Comparison of ENCODE assay signal across 23 cellular contexts in genomic region chr1:62054188-62054587, GRCh38.
DNase-seq lines count a peak whose midpoint lies in the region; ATAC-seq and TF ChIP-seq lines count a peak whose summit lies in the region.
"Had no signal": no experiment of that assay in that cellular context is flagged by ENCODE, and none has a peak within 500 bp of the region (broad histone marks: within the 10 kb centered on the region; RNA-seq: fewer than 3 reads in every experiment).

No MANE protein-coding gene starts in this region.

- H3K27ac Mint-ChIP-seq in naive thymus-derived CD8-positive, alpha-beta T cell = no peak overlapping the region
- no peak overlapping the region for H3K27ac Mint-ChIP-seq in activated CD4-positive, alpha-beta T cell treated with anti-CD3 and anti-CD28 coated beads for 36 hours
- H3K27ac Mint-ChIP-seq: CD14-positive monocyte; CD4-positive, alpha-beta T cell; CD8-positive, alpha-beta memory T cell had no signal

- peaks cover 5 to 51% (median 41%) of the 10 kb centered on the region in 3 donors for H3K36me3 Mint-ChIP-seq in naive thymus-derived CD8-positive, alpha-beta T cell
- H3K36me3 Mint-ChIP-seq in activated CD4-positive, alpha-beta T cell treated with anti-CD3 and anti-CD28 coated beads for 36 hours (ENCODE audit: low read depth) = peaks cover 5% of the 10 kb centered on the region
- H3K36me3 Mint-ChIP-seq: CD14-positive monocyte had no signal

- TF ChIP-seq CTCF in left ventricle myocardium inferior (IDR thresholded peaks at IDR 0.05; ENCODE audit: borderline replicate concordance) (no peak), psoas muscle (IDR thresholded peaks at IDR 0.05) (no peak)

- WGBS in psoas muscle, 3 donors = 13 to 39% (median 28%) methylated on average over 1 of the region's 1 CpG

- H3K27ac ChIP-seq in left ventricle myocardium inferior (replicated peaks) (peak overlapping the region; percentile 67), psoas muscle (peak overlapping the region; percentile 63), skeletal muscle tissue (ENCODE audit: low read depth, low read length) (peak overlapping the region; percentile 29)
- H3K27ac ChIP-seq: 22Rv1; BLaER1 treated with 17β-estradiol and CSF1 and Interleukin-3, amounts not matched to agents 10 nM and 100 nM; GM23248 had no signal

- H3K4me3 ChIP-seq in left ventricle myocardium inferior = no peak overlapping the region
- H3K4me3 ChIP-seq in psoas muscle = no peak overlapping the region
- no peak overlapping the region for H3K4me3 ChIP-seq in skeletal muscle tissue (ENCODE audit: low read length in 3 of 3)
- H3K4me3 ChIP-seq: BLaER1 treated with 17β-estradiol and CSF1 and Interleukin-3, amounts not matched to agents 10 nM and 100 nM; GM23248 had no signal

- H3K4me3 Mint-ChIP-seq in naive thymus-derived CD8-positive, alpha-beta T cell = no peak overlapping the region
- H3K4me3 Mint-ChIP-seq in activated CD4-positive, alpha-beta T cell treated with anti-CD3 and anti-CD28 coated beads for 36 hours = no peak overlapping the region
- H3K4me3 Mint-ChIP-seq: CD14-positive monocyte; CD4-positive, alpha-beta T cell; CD8-positive, alpha-beta memory T cell had no signal

- H3K9me3 ChIP-seq in left ventricle myocardium inferior (replicated peaks) (no peaks in the 10 kb centered on the region), psoas muscle (no peaks in the 10 kb centered on the region), skeletal muscle tissue (ENCODE audit: control insufficient read depth in 3 of 3, low read length in 3 of 3) (no peaks in the 10 kb centered on the region)
- H3K9me3 ChIP-seq: BE2C; BLaER1 treated with 17β-estradiol and CSF1 and Interleukin-3, amounts not matched to agents 10 nM and 100 nM had no signal

- CTCF ChIA-PET in activated CD4-positive, alpha-beta T cell treated with anti-CD3 and anti-CD28 coated beads for 36 hours (lab: Charles Lee) = interaction anchor here (1.1 kb wide), 1 partner anchor 21 kb away, joined by 3 read pairs; no protein-coding TSS in a partner anchor

- H3K9ac ChIP-seq in skeletal muscle tissue (ENCODE audit: low read depth in 1 of 3, low read length in 3 of 3) = no peak overlapping the region
- H3K9ac ChIP-seq: BLaER1 treated with 17β-estradiol and CSF1 and Interleukin-3, amounts not matched to agents 10 nM and 100 nM; GM23248 had no signal

- peaks cover 0 to 5% (median under 1%) of the 10 kb centered on the region in 4 donors for H3K4me1 Mint-ChIP-seq in naive thymus-derived CD8-positive, alpha-beta T cell
- H3K4me1 Mint-ChIP-seq in activated CD4-positive, alpha-beta T cell treated with anti-CD3 and anti-CD28 coated beads for 36 hours = no peaks in the 10 kb centered on the region
- H3K4me1 Mint-ChIP-seq: CD14-positive monocyte; CD8-positive, alpha-beta memory T cell had no signal

- intact Hi-C loops in Right ventricle myocardium inferior (cut with DNase I) (no loop called here), cardiac septum (cut with DNase I) (no loop called here), left ventricle myocardium inferior (cut with micrococcal nuclease) (no loop called here), psoas muscle (cut with DNase I) (no loop called here)
- intact Hi-C loops in activated CD4-positive, alpha-beta T cell treated with anti-CD3 and anti-CD28 coated beads for 36 hours (cut with DNase I, micrococcal nuclease) = no loop called here

- no peaks in the 10 kb centered on the region for H3K9me3 Mint-ChIP-seq in naive thymus-derived CD8-positive, alpha-beta T cell
- H3K9me3 Mint-ChIP-seq in activated CD4-positive, alpha-beta T cell treated with anti-CD3 and anti-CD28 coated beads for 36 hours (ENCODE audit: low read depth) = no peaks in the 10 kb centered on the region
- H3K9me3 Mint-ChIP-seq: CD4-positive, alpha-beta T cell; CD8-positive, alpha-beta memory T cell had no signal

- H3K36me3 ChIP-seq in left ventricle myocardium inferior = peaks cover 2% of the 10 kb centered on the region
- peaks cover 0 to 6% of the 10 kb centered on the region in 2 donors for H3K36me3 ChIP-seq in psoas muscle (ENCODE audit: insufficient read depth in 1 of 2, low read depth in 1 of 2)
- peaks cover 0 to 3% (median 0%) of the 10 kb centered on the region in 3 donors for H3K36me3 ChIP-seq in skeletal muscle tissue (ENCODE audit: control insufficient read depth in 3 of 3, insufficient read depth in 3 of 3, low read length in 3 of 3)
- H3K36me3 ChIP-seq: BE2C; BLaER1 treated with 17β-estradiol and CSF1 and Interleukin-3, amounts not matched to agents 10 nM and 100 nM had no signal

- DNase-seq in Right ventricle myocardium inferior (ENCODE audit: missing footprints) = no peak
- no peak for DNase-seq in cardiac septum (ENCODE audit: low spot score)
- DNase-seq in left ventricle myocardium inferior = no peak
- no peak for DNase-seq in psoas muscle
- no peak for DNase-seq in stimulated activated CD4-positive, alpha-beta T cell treated with anti-CD3 and anti-CD28 coated beads, Interleukin-15, amount 100 ng/mL, for 24 hours
- DNase-seq in naive thymus-derived CD8-positive, alpha-beta T cell = no peak
- no peak for DNase-seq in activated CD4-positive, alpha-beta T cell treated with anti-CD3 and anti-CD28 coated beads for 36 hours
- DNase-seq: ACHN; AML-193; BE2C; CD4-positive, alpha-beta T cell; CD8-positive, alpha-beta memory T cell; DMS 273 treated with DMSO at 0.1 percent for 48 hours; DMS79; EL; GDM1; GM23248; H7; HCEC 1CT had no signal

- POLR2A ChIA-PET in naive thymus-derived CD8-positive, alpha-beta T cell (lab: Charles Lee) = no interaction called here
- POLR2A ChIA-PET in activated CD4-positive, alpha-beta T cell treated with anti-CD3 and anti-CD28 coated beads for 36 hours (lab: Charles Lee) = no interaction called here

- H3K27me3 Mint-ChIP-seq in naive thymus-derived CD8-positive, alpha-beta T cell = no peaks in the 10 kb centered on the region
- no peaks in the 10 kb centered on the region for H3K27me3 Mint-ChIP-seq in activated CD4-positive, alpha-beta T cell treated with anti-CD3 and anti-CD28 coated beads for 36 hours
- H3K27me3 Mint-ChIP-seq: CD4-positive, alpha-beta T cell; CD8-positive, alpha-beta memory T cell had no signal

- H3K4me1 ChIP-seq in left ventricle myocardium inferior (peaks cover 33% of the 10 kb centered on the region), psoas muscle (peaks cover 20% of the 10 kb centered on the region), skeletal muscle tissue (ENCODE audit: control insufficient read depth in 3 of 3, insufficient read depth in 3 of 3, low read length in 3 of 3) (peaks cover 0 to 10% (median 2%) of the 10 kb centered on the region in 3 donors)
- H3K4me1 ChIP-seq: BE2C had no signal

- ATAC-seq in Right ventricle myocardium inferior (peak; percentile 70), psoas muscle (peak; percentile 56 to 85 (median 73))
- no peak for ATAC-seq in naive thymus-derived CD8-positive, alpha-beta T cell
- ATAC-seq in activated CD4-positive, alpha-beta T cell treated with anti-CD3 and anti-CD28 coated beads for 36 hours = no peak

- H3K27me3 ChIP-seq in left ventricle myocardium inferior (ENCODE audit: low read depth) = no peaks in the 10 kb centered on the region
- no peaks in the 10 kb centered on the region for H3K27me3 ChIP-seq in psoas muscle (ENCODE audit: insufficient read depth in 3 of 3, low read length in 2 of 3)
- H3K27me3 ChIP-seq in skeletal muscle tissue (ENCODE audit: control insufficient read depth in 3 of 3, insufficient read depth in 3 of 3, low read length in 3 of 3) = no peaks in the 10 kb centered on the region
- H3K27me3 ChIP-seq: BE2C; BLaER1 treated with 17β-estradiol and CSF1 and Interleukin-3, amounts not matched to agents 10 nM and 100 nM had no signal

Comparison
In these comparisons a context has a peak if more than half of its experiments do, and no peak if none do; other contexts are left out.
1. ATAC-seq: peak in Right ventricle myocardium inferior (single experiment) and psoas muscle (4 of 4); none in naive thymus-derived CD8-positive, alpha-beta T cell (0 of 2) and activated CD4-positive, alpha-beta T cell treated with anti-CD3 and anti-CD28 coated beads for 36 hours (single experiment).
2. Peak in every context shown above with its lines, with median percentiles within 50 percentile points of each other: H3K27ac ChIP-seq.